Comparison of ENCODE assay signal across 9 cellular contexts in the genomic region with DNA sequence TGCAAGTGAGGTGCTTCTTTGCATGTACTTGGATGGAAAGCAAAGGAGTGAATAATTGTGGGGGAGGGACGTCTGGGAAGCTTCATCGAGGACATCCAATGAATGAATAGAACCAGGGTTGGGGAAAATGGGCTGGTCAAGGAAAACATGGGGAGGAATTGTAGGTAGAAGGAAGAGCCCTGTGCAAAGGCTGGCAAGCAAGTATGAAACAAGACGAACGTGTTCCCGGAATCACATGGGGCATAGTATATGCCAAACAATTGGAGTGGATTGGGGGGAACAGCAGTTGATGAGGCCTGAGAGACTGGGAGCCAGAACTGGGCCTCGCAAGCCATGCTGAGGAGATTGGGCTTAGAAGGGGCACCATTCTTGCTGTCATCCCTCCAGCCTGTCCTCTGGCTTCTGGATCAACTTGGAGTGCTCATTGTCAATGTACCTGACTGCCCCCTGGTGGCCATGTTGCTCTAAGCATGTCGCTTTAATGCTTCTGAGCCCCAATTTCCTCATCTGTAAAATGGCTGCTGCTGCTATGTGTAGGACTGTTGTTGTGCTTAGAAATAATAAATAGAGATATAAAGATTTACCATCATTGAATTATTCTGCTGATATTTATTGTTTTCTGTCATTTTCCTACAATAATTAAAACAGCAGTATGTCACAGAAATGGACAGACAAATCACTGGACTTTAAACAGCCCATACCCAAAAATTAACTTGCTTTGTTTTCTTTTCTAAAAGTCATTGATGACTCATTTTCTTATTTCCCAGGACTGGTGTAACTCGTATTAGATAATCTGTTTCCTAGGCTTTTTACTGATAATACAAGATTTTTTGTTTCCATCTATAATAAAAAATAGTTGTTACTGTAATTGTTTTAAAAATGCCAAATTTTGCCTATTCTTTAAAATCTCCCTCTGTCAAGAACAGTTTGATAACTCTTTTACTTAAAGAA.
DNase-seq lines count a peak whose midpoint lies in the region; ATAC-seq and TF ChIP-seq lines count a peak whose summit lies in the region.
"Had no signal": no experiment of that assay in that cellular context is flagged by ENCODE, and none has a peak within 500 bp of the region (broad histone marks: within the 10 kb centered on the region; RNA-seq: fewer than 3 reads in every experiment).

No MANE protein-coding gene starts in this region.

- in situ Hi-C loops in G401 (cut with HindIII; ENCODE audit: low sequenced_read_pairs) = no loop called here

- H3K4me3 Mint-ChIP-seq in natural killer cell treated with Interleukin-12 subunit alpha and Interleukin-12 subunit beta and Interleukin-15 and Interleukin-18, amount 100 ng/mL, for 72 hours = no peak overlapping the region

- H3K27ac ChIP-seq in stomach = no peak overlapping the region
- H3K27ac ChIP-seq: epithelial cell of prostate had no signal

- H3K36me3 Mint-ChIP-seq in natural killer cell treated with Interleukin-12 subunit alpha and Interleukin-12 subunit beta and Interleukin-15 and Interleukin-18, amount 100 ng/mL, for 72 hours = no peaks in the 10 kb centered on the region

- H3K4me3 ChIP-seq in epithelial cell of proximal tubule (ENCODE audit: low read depth, low read length) (no peak overlapping the region), stomach (no peak overlapping the region)

- H3K27ac Mint-ChIP-seq in natural killer cell treated with Interleukin-12 subunit alpha and Interleukin-12 subunit beta and Interleukin-15 and Interleukin-18, amount 100 ng/mL, for 72 hours = no peak overlapping the region

- H3K4me1 Mint-ChIP-seq in natural killer cell treated with Interleukin-12 subunit alpha and Interleukin-12 subunit beta and Interleukin-15 and Interleukin-18, amount 100 ng/mL, for 72 hours (ENCODE audit: low read depth in 2 of 2) = no peaks in the 10 kb centered on the region

- 65 to 73% (median 73%) methylated on average over 7 to 8 of the region's 8 CpGs for WGBS in stomach, 5 donors

- no peak for TF ChIP-seq EP300 in stomach (IDR thresholded peaks at IDR 0.05)

- TF ChIP-seq CTCF in epithelial cell of proximal tubule (conservative IDR thresholded peaks at IDR 0.05; ENCODE audit: low read depth, low read length) (peak; percentile 67), stomach (IDR thresholded peaks at IDR 0.05) (peak in 4 of 7 experiments; percentile 34 to 63 (median 46))

- DNase-seq in G401 (ENCODE audit: low spot score) (peak; percentile 25), NOMO-1 (lab: John Stamatoyannopoulos, UW; ENCODE audit: unreplicated experiment in 2 of 2) (peak; percentile 11 to 70), epithelial cell of proximal tubule (ENCODE audit: low read depth) (no peak), stomach (peak; percentile 80), middle frontal gyrus (ENCODE audit: extremely low spot score, low spot score) (no peak)
- DNase-seq in activated CD8-positive, alpha-beta memory T cell treated with anti-CD3 and anti-CD28 coated beads for 4 hours (ENCODE audit: low read depth in 2 of 2) = peak; percentile 18 to 33
- peak; percentile 67 for DNase-seq in natural killer cell treated with Interleukin-12 subunit alpha and Interleukin-12 subunit beta and Interleukin-15 and Interleukin-18, amount 100 ng/mL, for 72 hours (ENCODE audit: low spot score)

- H3K36me3 ChIP-seq in stomach = no peaks in the 10 kb centered on the region

- peak; percentile 69 for ATAC-seq in HG03354 (IDR thresholded peaks at IDR 0.05; ENCODE audit: poor library complexity, severe bottlenecking, unreplicated experiment)
- peak; percentile 62 to 78 for ATAC-seq in natural killer cell treated with Interleukin-12 subunit alpha and Interleukin-12 subunit beta and Interleukin-15 and Interleukin-18, amount 100 ng/mL, for 72 hours

- no peaks in the 10 kb centered on the region for H3K9me3 Mint-ChIP-seq in natural killer cell treated with Interleukin-12 subunit alpha and Interleukin-12 subunit beta and Interleukin-15 and Interleukin-18, amount 100 ng/mL, for 72 hours

- H3K27me3 Mint-ChIP-seq in natural killer cell treated with Interleukin-12 subunit alpha and Interleukin-12 subunit beta and Interleukin-15 and Interleukin-18, amount 100 ng/mL, for 72 hours = peaks cover 7 to 19% of the 10 kb centered on the region in 2 donors

- H3K9me3 ChIP-seq in stomach = peaks cover 0 to 3% (median 0%) of the 10 kb centered on the region in 4 donors

- H3K4me1 ChIP-seq in stomach = peaks cover 0 to 6% (median 2%) of the 10 kb centered on the region in 4 donors

- no peak for TF ChIP-seq POLR2A in stomach (IDR thresholded peaks at IDR 0.05)

- no peaks in the 10 kb centered on the region for H3K27me3 ChIP-seq in stomach

- intact Hi-C loops in stomach (cut with DNase I; ENCODE audit: low total_unique reads) = no loop called here

Comparison
In these comparisons a context has a peak if more than half of its experiments do, and no peak if none do; other contexts are left out.
1. DNase-seq: peak in G401 (single experiment), NOMO-1 (2 of 2), activated CD8-positive, alpha-beta memory T cell treated with anti-CD3 and anti-CD28 coated beads for 4 hours (2 of 2), natural killer cell treated with Interleukin-12 subunit alpha and Interleukin-12 subunit beta and Interleukin-15 and Interleukin-18, amount 100 ng/mL, for 72 hours (single experiment) and stomach (single experiment); none in epithelial cell of proximal tubule (single experiment) and middle frontal gyrus (single experiment).